8 cellular contexts compared by ENCODE assay signal in the genomic region with DNA sequence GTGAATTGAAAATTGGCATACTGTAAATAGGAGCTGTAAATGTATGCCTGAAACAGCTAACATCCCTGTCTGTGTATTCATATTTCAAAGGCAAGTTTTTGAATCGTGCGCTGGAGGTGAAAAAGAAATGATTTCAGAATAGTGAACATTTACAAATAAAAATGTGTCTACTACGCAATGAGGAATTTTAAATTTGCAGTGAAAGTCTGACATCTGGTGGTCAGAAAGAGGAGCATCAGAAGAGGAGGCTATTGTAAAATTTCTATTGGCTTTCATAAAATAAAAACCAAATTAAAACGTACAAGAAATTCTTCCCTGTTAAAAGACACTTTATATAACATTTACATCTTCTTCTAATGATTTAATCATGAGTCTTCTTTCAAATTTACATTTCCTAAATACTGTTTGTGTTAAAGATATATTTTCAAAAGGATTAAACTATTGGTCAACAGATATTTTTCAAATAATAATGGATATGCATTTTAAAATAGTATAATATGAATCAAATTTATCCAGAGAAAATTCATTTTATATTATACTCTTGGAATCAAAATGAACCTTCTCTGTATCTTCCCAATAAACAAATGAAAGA.
DNase-seq lines count a peak whose midpoint lies in the region; ATAC-seq and TF ChIP-seq lines count a peak whose summit lies in the region.

No MANE protein-coding gene starts in this region.

- H3K27ac ChIP-seq in smooth muscle cell (ENCODE audit: low read depth), result no peak overlapping the region

- DNase-seq in NCI-H510A treated with DMSO at 0.1 percent for 48 hours (lab: John Stamatoyannopoulos, UW) (peak; percentile 84), NCI-H510A (lab: John Stamatoyannopoulos, UW) (no peak), HuH-7 (ENCODE audit: low spot score) (peak; percentile 22), RKO (ENCODE audit: low spot score) (peak; percentile 63), fibroblast of pulmonary artery (ENCODE audit: low read depth) (peak; percentile 66), smooth muscle cell (lab: John Stamatoyannopoulos, UW; ENCODE audit: unreplicated experiment) (no peak)
- DNase-seq in activated CD8-positive, alpha-beta memory T cell treated with anti-CD3 and anti-CD28 coated beads for 24 hours, result no peak

- peak; percentile 87 for TF ChIP-seq CTCF in fibroblast of pulmonary artery (IDR thresholded peaks at IDR 0.05; ENCODE audit: low read length, missing control alignments)
- TF ChIP-seq CTCF in smooth muscle cell (IDR thresholded peaks at IDR 0.05; ENCODE audit: borderline replicate concordance, insufficient read depth, poor library complexity, severe bottlenecking), result peak; percentile 80

- H3F3A ChIP-seq in smooth muscle cell (ENCODE audit: low read depth), result no peaks in the 10 kb centered on the region

- H3K9me3 ChIP-seq in smooth muscle cell (replicated peaks; ENCODE audit: low read depth), result no peaks in the 10 kb centered on the region

- H3K9ac ChIP-seq in smooth muscle cell (ENCODE audit: low read depth), result no peak overlapping the region

- WGBS in smooth muscle cell (ENCODE audit: low lambda C conversion rate), result 7% methylated on average over 4 of the region's 4 CpGs

- no peaks in the 10 kb centered on the region for H3K79me2 ChIP-seq in smooth muscle cell (ENCODE audit: low read depth)

- H2AFZ ChIP-seq in smooth muscle cell (ENCODE audit: low read depth), result no peak overlapping the region

- ATAC-seq in GM18870 (IDR thresholded peaks at IDR 0.05; ENCODE audit: unreplicated experiment), result no peak

- no peaks in the 10 kb centered on the region for H3K4me1 ChIP-seq in smooth muscle cell (ENCODE audit: low read depth)

- H3K36me3 ChIP-seq in smooth muscle cell (ENCODE audit: low read depth), result no peaks in the 10 kb centered on the region

- no peak overlapping the region for H3K4me3 ChIP-seq in fibroblast of pulmonary artery (replicated peaks; ENCODE audit: low read depth, low read length)
- no peak overlapping the region for H3K4me3 ChIP-seq in smooth muscle cell

- no peaks in the 10 kb centered on the region for H4K20me1 ChIP-seq in smooth muscle cell (ENCODE audit: low read depth)

- H3K27me3 ChIP-seq in smooth muscle cell (ENCODE audit: low read depth), result peaks cover 91% of the 10 kb centered on the region

- H3K4me2 ChIP-seq in smooth muscle cell, result no peak overlapping the region

Comparison
In these comparisons a context has a peak if more than half of its experiments do, and no peak if none do; other contexts are left out.
1. DNase-seq: peak in NCI-H510A treated with DMSO at 0.1 percent for 48 hours (single experiment), HuH-7 (single experiment), RKO (single experiment) and fibroblast of pulmonary artery (single experiment); none in NCI-H510A (single experiment), smooth muscle cell (single experiment) and activated CD8-positive, alpha-beta memory T cell treated with anti-CD3 and anti-CD28 coated beads for 24 hours (single experiment).